In the genomic region with DNA sequence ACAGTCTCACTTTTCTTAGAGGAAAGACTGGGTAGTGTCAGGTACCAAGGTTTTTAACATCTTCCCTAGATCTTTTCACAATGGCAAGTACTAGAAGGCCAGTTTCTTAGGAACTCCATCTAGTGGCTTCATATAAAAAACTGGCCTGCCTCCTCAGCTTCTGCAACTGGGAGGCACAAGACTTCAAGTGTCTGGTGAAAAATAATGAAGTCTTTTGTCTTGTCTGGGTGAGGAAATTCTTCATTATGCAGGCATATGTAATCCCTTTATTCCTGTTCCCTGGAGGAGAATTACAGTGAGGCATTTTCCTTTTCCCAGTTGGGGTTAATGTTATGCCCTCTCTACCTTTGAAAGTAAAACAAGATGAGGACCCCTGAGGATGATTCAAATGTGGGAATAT, we compare ENCODE assay signal across 13 cellular contexts.
A peak's percentile ranks its signal among the peaks of the same experiment; 100 is the strongest.
DNase-seq lines count a peak whose midpoint lies in the region; TF ChIP-seq lines count a peak whose summit lies in the region.
"Had no signal": no experiment of that assay in that cellular context is flagged by ENCODE, and none has a peak within 500 bp of the region (broad histone marks: within the 10 kb centered on the region; RNA-seq: fewer than 3 reads in every experiment).

No MANE protein-coding gene starts in this region.

- H3K36me3 Mint-ChIP-seq in neural crest cell (ENCODE audit: low read depth) (no peaks in the 10 kb centered on the region), nephron progenitor cell (ENCODE audit: low read depth) (peaks cover 4% of the 10 kb centered on the region)
- H3K36me3 Mint-ChIP-seq: activated CD4-positive, alpha-beta memory T cell treated with anti-CD3 and anti-CD28 coated beads for 36 hours had no signal

- no peaks in the 10 kb centered on the region for H3K36me3 ChIP-seq in GM06990 (ENCODE audit: control insufficient read depth, insufficient read depth, low read length)

- H3K4me1 Mint-ChIP-seq in neural crest cell (peaks cover 24% of the 10 kb centered on the region), nephron progenitor cell (no peaks in the 10 kb centered on the region)

- H3K4me3 ChIP-seq in GM06990 (replicated peaks; ENCODE audit: low read depth, low read length) (no peak overlapping the region), epithelial cell of esophagus (ENCODE audit: low read length) (no peak overlapping the region)

- TF ChIP-seq CTCF in GM06990 (IDR thresholded peaks at IDR 0.05; ENCODE audit: insufficient read depth, low read length, poor library complexity, severe bottlenecking) (peak; percentile 14), epithelial cell of esophagus (IDR thresholded peaks at IDR 0.05; ENCODE audit: insufficient read depth, low read depth, low read length, missing control alignments) (peak; percentile 30), neural crest cell (conservative IDR thresholded peaks at IDR 0.05) (peak; percentile 50), nephron progenitor cell (IDR thresholded peaks at IDR 0.05) (no peak), GM10266 (IDR thresholded peaks at IDR 0.05; ENCODE audit: control insufficient read depth, insufficient read depth, low read depth, missing control alignments) (no peak)

- peaks cover 3% of the 10 kb centered on the region for H3K9me3 Mint-ChIP-seq in neural crest cell
- no peaks in the 10 kb centered on the region for H3K9me3 Mint-ChIP-seq in nephron progenitor cell
- H3K9me3 Mint-ChIP-seq: activated CD4-positive, alpha-beta memory T cell treated with anti-CD3 and anti-CD28 coated beads for 36 hours had no signal

- no peaks in the 10 kb centered on the region for H3K27me3 ChIP-seq in GM06990 (replicated peaks; ENCODE audit: control insufficient read depth, insufficient read depth, low read length)

- no peaks in the 10 kb centered on the region for H3K27me3 Mint-ChIP-seq in neural crest cell (ENCODE audit: low read depth)
- no peaks in the 10 kb centered on the region for H3K27me3 Mint-ChIP-seq in nephron progenitor cell (ENCODE audit: low read depth, poor library complexity)

- DNase-seq in GM06990 (ENCODE audit: extremely low read depth, insufficient read length) (no peak), OCI-M1 (lab: John Stamatoyannopoulos, UW) (peak; percentile 6), epithelial cell of esophagus (ENCODE audit: low read depth) (peak; percentile 18), neural crest cell (ENCODE audit: low read depth, low spot score) (no peak), 8988T (no peak), nephron progenitor cell (no peak), GM10266 (ENCODE audit: extremely low spot score) (no peak)
- DNase-seq in NK-92 treated with Interleukin-12 subunit alpha and Interleukin-12 subunit beta, amount 100 ng/mL, for 24 hours (lab: John Stamatoyannopoulos, UW), result no peak
- DNase-seq: activated CD4-positive, alpha-beta memory T cell treated with anti-CD3 and anti-CD28 coated beads for 36 hours; DMS153; erythroblast; NCI-H1417 treated with DMSO at 0.1 percent for 48 hours; stimulated activated naive CD4-positive, alpha-beta T cell treated with Interleukin-2 at 50 U/mL for 16 hours had no signal

- H3K4me3 Mint-ChIP-seq in neural crest cell (no peak overlapping the region), nephron progenitor cell (no peak overlapping the region)
- H3K4me3 Mint-ChIP-seq: activated CD4-positive, alpha-beta memory T cell treated with anti-CD3 and anti-CD28 coated beads for 36 hours had no signal

- H3K27ac Mint-ChIP-seq in neural crest cell (ENCODE audit: unreplicated experiment) (no peak overlapping the region), nephron progenitor cell (no peak overlapping the region)
- H3K27ac Mint-ChIP-seq: activated CD4-positive, alpha-beta memory T cell treated with anti-CD3 and anti-CD28 coated beads for 36 hours had no signal

Comparison
In these comparisons a context has a peak if more than half of its experiments do, and no peak if none do; other contexts are left out.
1. DNase-seq: peak in OCI-M1 (single experiment) and epithelial cell of esophagus (single experiment); none in GM06990 (single experiment), neural crest cell (single experiment), NK-92 treated with Interleukin-12 subunit alpha and Interleukin-12 subunit beta, amount 100 ng/mL, for 24 hours (single experiment), 8988T (single experiment), nephron progenitor cell (single experiment) and GM10266 (single experiment).
2. CTCF ChIP-seq: peak in GM06990 (single experiment), epithelial cell of esophagus (single experiment) and neural crest cell (single experiment); none in nephron progenitor cell (single experiment) and GM10266 (single experiment).